In the genomic region with DNA sequence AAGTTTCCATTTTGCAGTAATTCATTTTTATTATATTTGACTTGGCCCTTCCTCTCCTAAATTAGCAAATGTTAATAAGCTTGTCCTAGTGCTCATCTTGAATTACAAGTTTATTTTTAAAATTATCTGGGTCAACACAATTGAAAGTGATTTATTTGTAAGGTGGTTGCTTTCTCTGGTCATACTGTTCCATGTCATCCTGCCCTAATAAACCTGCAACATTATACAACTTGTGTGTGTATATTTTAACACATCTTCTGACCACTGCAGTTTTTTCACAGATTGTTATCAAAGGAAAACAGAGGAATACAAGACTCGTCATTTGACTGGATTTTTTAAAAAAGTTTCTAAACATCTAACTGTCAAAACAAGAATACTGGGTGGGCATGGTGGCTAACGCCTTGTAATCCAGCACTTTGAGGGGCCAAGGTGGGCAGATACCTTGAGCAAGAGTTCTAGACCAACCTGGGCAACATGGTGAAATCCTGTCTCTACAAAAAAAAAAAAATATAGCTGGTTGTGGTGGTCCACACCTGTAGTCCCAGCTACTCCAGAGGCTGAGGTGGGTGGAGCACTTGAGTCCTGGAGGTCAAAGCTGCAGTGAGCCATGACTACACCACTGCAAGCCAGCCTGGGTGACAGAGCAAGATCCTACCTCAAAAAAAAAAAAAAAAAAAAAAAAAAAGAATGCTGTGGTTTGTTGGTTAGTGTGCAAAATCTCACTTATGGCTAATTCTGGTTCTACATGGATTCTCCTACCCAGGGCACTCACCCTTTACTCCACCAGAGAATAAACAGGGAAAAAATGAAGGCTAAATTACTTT, we compare ENCODE assay signal across 21 cellular contexts. TPM values are rescaled to one million over a fixed set of nuclear protein-coding genes. Genes with fewer than 3 reads are reported as not detected.
DNase-seq lines count a peak whose midpoint lies in the region; ATAC-seq and TF ChIP-seq lines count a peak whose summit lies in the region.
"Had no signal": no experiment of that assay in that cellular context is flagged by ENCODE, and none has a peak within 500 bp of the region (broad histone marks: within the 10 kb centered on the region; RNA-seq: fewer than 3 reads in every experiment).

No MANE protein-coding gene starts in this region.

- H3K9me3 ChIP-seq in CD8-positive, alpha-beta T cell (ENCODE audit: low read length): no peaks in the 10 kb centered on the region
- H3K9me3 ChIP-seq in parathyroid adenoma (ENCODE audit: control insufficient read depth, low read length): no peaks in the 10 kb centered on the region
- H3K9me3 ChIP-seq: esophagus squamous epithelium had no signal

- POLR2A ChIA-PET in activated CD4-positive, alpha-beta T cell treated with anti-CD3 and anti-CD28 coated beads for 36 hours (lab: Charles Lee): no interaction called here
- POLR2A ChIA-PET in CD8-positive, alpha-beta T cell (lab: Charles Lee): no interaction called here

- no peaks in the 10 kb centered on the region for H3K27me3 Mint-ChIP-seq in activated CD4-positive, alpha-beta T cell treated with anti-CD3 and anti-CD28 coated beads for 36 hours
- H3K27me3 Mint-ChIP-seq in CD8-positive, alpha-beta T cell (ENCODE audit: low read depth): no peaks in the 10 kb centered on the region
- H3K27me3 Mint-ChIP-seq in brain: peaks cover 8% of the 10 kb centered on the region
- H3K27me3 Mint-ChIP-seq: progenitor cell of endocrine pancreas had no signal

- CTCF ChIA-PET in activated CD4-positive, alpha-beta T cell treated with anti-CD3 and anti-CD28 coated beads for 36 hours (lab: Charles Lee): no interaction called here
- CTCF ChIA-PET in CD8-positive, alpha-beta T cell (lab: Charles Lee): no interaction called here

- no peak overlapping the region for H3K4me3 Mint-ChIP-seq in activated CD4-positive, alpha-beta T cell treated with anti-CD3 and anti-CD28 coated beads for 36 hours
- H3K4me3 Mint-ChIP-seq in CD8-positive, alpha-beta T cell: no peak overlapping the region
- H3K4me3 Mint-ChIP-seq in brain: peak overlapping the region in 4 of 5 experiments; percentile 7 to 63 (median 40)

- DNase-seq in activated CD4-positive, alpha-beta T cell treated with anti-CD3 and anti-CD28 coated beads for 36 hours: peak; percentile 8
- no peak for DNase-seq in activated CD4-positive, alpha-beta T cell treated with anti-CD3 and anti-CD28 coated beads, Interleukin-2, amount 50 U/mL, for 4 hours
- no peak for DNase-seq in CD8-positive, alpha-beta T cell
- DNase-seq: activated CD4-positive, alpha-beta T cell treated with anti-CD3 and anti-CD28 coated beads for 1 hour; activated naive CD4-positive, alpha-beta T cell treated with Interleukin-2 at 50 U/mL for 16 hours; Calu3; caudate nucleus; esophagus squamous epithelium; NCI-H1417; NCI-H2107; NCI-H510A; RPMI8226; stimulated activated CD4-positive, alpha-beta T cell treated with anti-CD3 and anti-CD28 coated beads, Interleukin-4, amount 100 ng/mL, for 24 hours; T1000 had no signal

- ATAC-seq in activated CD4-positive, alpha-beta T cell treated with anti-CD3 and anti-CD28 coated beads for 36 hours: no peak
- ATAC-seq in CD8-positive, alpha-beta T cell: no peak
- ATAC-seq in HG03097 (IDR thresholded peaks at IDR 0.05; ENCODE audit: low FRiP score, unreplicated experiment) (no peak), GM21360 (IDR thresholded peaks at IDR 0.05; ENCODE audit: unreplicated experiment) (no peak), GM19452 (IDR thresholded peaks at IDR 0.05; ENCODE audit: unreplicated experiment) (no peak)

- H2AFZ ChIP-seq in parathyroid adenoma: no peak overlapping the region

- H3K4me2 ChIP-seq in parathyroid adenoma (ENCODE audit: low read length): peak overlapping the region; percentile 15

- peaks cover 39% of the 10 kb centered on the region for H3K4me1 Mint-ChIP-seq in activated CD4-positive, alpha-beta T cell treated with anti-CD3 and anti-CD28 coated beads for 36 hours
- H3K4me1 Mint-ChIP-seq in CD8-positive, alpha-beta T cell (ENCODE audit: low read depth): peaks cover 48% of the 10 kb centered on the region
- peaks cover 50% of the 10 kb centered on the region for H3K4me1 Mint-ChIP-seq in brain

- peaks cover 21% of the 10 kb centered on the region for H3K79me2 ChIP-seq in parathyroid adenoma

- H3K9ac ChIP-seq in parathyroid adenoma: no peak overlapping the region

- H3K4me3 ChIP-seq in CD8-positive, alpha-beta T cell (ENCODE audit: low read depth, low read length): no peak overlapping the region
- no peak overlapping the region for H3K4me3 ChIP-seq in parathyroid adenoma (ENCODE audit: low read depth, low read length)
- H3K4me3 ChIP-seq: esophagus squamous epithelium had no signal

- H3K4me1 ChIP-seq in CD8-positive, alpha-beta T cell (ENCODE audit: insufficient read depth, low read length): peaks cover 21% of the 10 kb centered on the region
- H3K4me1 ChIP-seq in parathyroid adenoma: peaks cover 17% of the 10 kb centered on the region

- H3K36me3 ChIP-seq in CD8-positive, alpha-beta T cell (ENCODE audit: insufficient read depth, low read length): no peaks in the 10 kb centered on the region
- no peaks in the 10 kb centered on the region for H3K36me3 ChIP-seq in parathyroid adenoma (ENCODE audit: control insufficient read depth, insufficient read depth, low read length)
- H3K36me3 ChIP-seq: esophagus squamous epithelium had no signal

- peaks cover 2% of the 10 kb centered on the region for H3K36me3 Mint-ChIP-seq in activated CD4-positive, alpha-beta T cell treated with anti-CD3 and anti-CD28 coated beads for 36 hours (ENCODE audit: low read depth)
- H3K36me3 Mint-ChIP-seq in CD8-positive, alpha-beta T cell: peaks cover 6% of the 10 kb centered on the region
- no peaks in the 10 kb centered on the region for H3K36me3 Mint-ChIP-seq in brain

- H3K27ac ChIP-seq in CD8-positive, alpha-beta T cell (ENCODE audit: low read depth, low read length): no peak overlapping the region
- peak overlapping the region; percentile 29 for H3K27ac ChIP-seq in parathyroid adenoma
- H3K27ac ChIP-seq: 22Rv1 had no signal

- H3K27me3 ChIP-seq in CD8-positive, alpha-beta T cell (ENCODE audit: insufficient read depth, low read length): no peaks in the 10 kb centered on the region
- no peaks in the 10 kb centered on the region for H3K27me3 ChIP-seq in parathyroid adenoma (ENCODE audit: control insufficient read depth, insufficient read depth, low read length)
- H3K27me3 ChIP-seq: esophagus squamous epithelium had no signal

- intact Hi-C loops in activated CD4-positive, alpha-beta T cell treated with anti-CD3 and anti-CD28 coated beads for 36 hours (cut with DNase I, micrococcal nuclease): no loop called here
- intact Hi-C loops in CD8-positive, alpha-beta T cell (cut with DNase I, micrococcal nuclease): no loop called here

- no peak for TF ChIP-seq CTCF in CD8-positive, alpha-beta T cell (IDR thresholded peaks at IDR 0.05)
- no peak for TF ChIP-seq CTCF in brain (conservative IDR thresholded peaks at IDR 0.05)
- no peak for TF ChIP-seq CTCF in parathyroid adenoma (IDR thresholded peaks at IDR 0.05)

- no peaks in the 10 kb centered on the region for H3K9me3 Mint-ChIP-seq in activated CD4-positive, alpha-beta T cell treated with anti-CD3 and anti-CD28 coated beads for 36 hours (ENCODE audit: low read depth)
- no peaks in the 10 kb centered on the region for H3K9me3 Mint-ChIP-seq in CD8-positive, alpha-beta T cell
- no peaks in the 10 kb centered on the region for H3K9me3 Mint-ChIP-seq in brain

- H3K27ac Mint-ChIP-seq in activated CD4-positive, alpha-beta T cell treated with anti-CD3 and anti-CD28 coated beads for 36 hours: no peak overlapping the region
- H3K27ac Mint-ChIP-seq in CD8-positive, alpha-beta T cell: peak overlapping the region; percentile 27
- H3K27ac Mint-ChIP-seq in brain: no peak overlapping the region
- H3K27ac Mint-ChIP-seq: progenitor cell of endocrine pancreas had no signal

RNA-seq across cellular contexts. Expression of a gene that starts 5.0 kb away (rescaled TPM):
- 10 to 100 TPM; 20.6 to 25.1 TPM for total RNA-seq in activated CD4-positive, alpha-beta T cell treated with anti-CD3 and anti-CD28 coated beads for 36 hours
- total RNA-seq in CD8-positive, alpha-beta T cell: 10 to 100 TPM; 31.7 to 36.2 TPM
- 17.4 TPM for polyA plus RNA-seq in brain (ENCODE audit: insufficient read depth, low read depth, low replicate concordance)

Comparison
In these comparisons a context has a peak if more than half of its experiments do, and no peak if none do; other contexts are left out.
1. H3K4me3 Mint-ChIP-seq: peak in brain (4 of 5); none in activated CD4-positive, alpha-beta T cell treated with anti-CD3 and anti-CD28 coated beads for 36 hours (single experiment) and CD8-positive, alpha-beta T cell (single experiment).